Comparison of ENCODE assay signal across 17 cellular contexts in genomic region chr2:142871396-142871795, GRCh38. TPM values are rescaled to one million over a fixed set of nuclear protein-coding genes. Genes with fewer than 3 reads are reported as not detected.
"Had no signal": no experiment of that assay in that cellular context is flagged by ENCODE, and none has a peak within 500 bp of the region (broad histone marks: within the 10 kb centered on the region; RNA-seq: fewer than 3 reads in every experiment).

No MANE protein-coding gene starts in this region.

- DNase-seq: activated CD4-positive, alpha-beta T cell treated with anti-CD3 and anti-CD28 coated beads, Interleukin-2, amount 50 U/mL, for 4 hours; activated naive CD4-positive, alpha-beta T cell treated with anti-CD3 and anti-CD28 coated beads for 36 hours; cerebellar nuclear complex; dermis blood vessel endothelial cell; heart left ventricle; left colon; pancreas; stimulated activated CD4-positive, alpha-beta T cell treated with anti-CD3 and anti-CD28 coated beads, Interleukin-1b, Interleukin-23, amount 100 ng/mL, for 48 hours; stomach; upper lobe of right lung had no signal

- H3K4me3 Mint-ChIP-seq: activated naive CD4-positive, alpha-beta T cell treated with anti-CD3 and anti-CD28 coated beads for 36 hours; activated T-helper 17 cell treated with anti-CD3 and anti-CD28 coated beads, Interleukin-2, amount 50 U/mL, for 72 hours; T-helper 2 cell treated with Interferon-gamma antibody and Interleukin-4, amounts not matched to agents 5 μg/mL and 100 μg/mL, for 36 hours had no signal

- H3K9me3 ChIP-seq: ascending aorta, breast epithelium, heart left ventricle, pancreas, stomach, thoracic aorta, upper lobe of right lung had no signal

- H3K9me3 Mint-ChIP-seq: activated naive CD4-positive, alpha-beta T cell treated with anti-CD3 and anti-CD28 coated beads for 36 hours; activated T-helper 17 cell treated with anti-CD3 and anti-CD28 coated beads, Interleukin-2, amount 50 U/mL, for 72 hours; T-helper 2 cell treated with Interferon-gamma antibody and Interleukin-4, amounts not matched to agents 5 μg/mL and 100 μg/mL, for 36 hours had no signal

- H3K27me3 ChIP-seq: ascending aorta, breast epithelium, heart left ventricle, pancreas, stomach, upper lobe of right lung had no signal

- H3K36me3 ChIP-seq: ascending aorta, breast epithelium, heart left ventricle, pancreas, stomach, thoracic aorta, upper lobe of right lung had no signal

- H3K27ac ChIP-seq: ascending aorta, breast epithelium, heart left ventricle, pancreas, stomach, thoracic aorta, upper lobe of right lung had no signal

- H3K4me1 Mint-ChIP-seq: activated T-helper 17 cell treated with anti-CD3 and anti-CD28 coated beads, Interleukin-2, amount 50 U/mL, for 72 hours had no signal

- ATAC-seq: activated CD4-positive, CD25-positive, alpha-beta regulatory T cell treated with anti-CD3 and anti-CD28 coated beads, Interleukin-2, amount 50 U/mL, for 24 hours; activated T-helper 17 cell treated with anti-CD3 and anti-CD28 coated beads, Interleukin-2, amount 50 U/mL, for 72 hours; heart left ventricle; left colon; pancreas; upper lobe of right lung had no signal

- H3K27ac Mint-ChIP-seq: activated naive CD4-positive, alpha-beta T cell treated with anti-CD3 and anti-CD28 coated beads for 36 hours; activated T-helper 17 cell treated with anti-CD3 and anti-CD28 coated beads, Interleukin-2, amount 50 U/mL, for 72 hours; T-helper 2 cell treated with Interferon-gamma antibody and Interleukin-4, amounts not matched to agents 5 μg/mL and 100 μg/mL, for 36 hours had no signal

- H3K4me1 ChIP-seq: ascending aorta, breast epithelium had no signal

- H3K4me3 ChIP-seq: ascending aorta, breast epithelium, heart left ventricle, lung, pancreas, stomach, thoracic aorta, upper lobe of right lung had no signal

RNA-seq across cellular contexts. Expression of gene KYNU, which starts 6.1 kb away (rescaled TPM):
- total RNA-seq: activated naive CD4-positive, alpha-beta T cell treated with anti-CD3 and anti-CD28 coated beads for 36 hours had no signal
